ENCODE assay signal across 9 cellular contexts in genomic region chr2:97936199-97936598, GRCh38. TPM values are rescaled to one million over a fixed set of nuclear protein-coding genes. Genes with fewer than 3 reads are reported as not detected.
DNase-seq lines count a peak whose midpoint lies in the region; ATAC-seq, FAIRE-seq and TF ChIP-seq lines count a peak whose summit lies in the region.
"Had no signal": no experiment of that assay in that cellular context is flagged by ENCODE, and none has a peak within 500 bp of the region (broad histone marks: within the 10 kb centered on the region; RNA-seq: fewer than 3 reads in every experiment).

No MANE protein-coding gene starts in this region.

- TF ChIP-seq CTCF in VCaP (conservative IDR thresholded peaks at IDR 0.05): no peak
- no peak for TF ChIP-seq CTCF in pancreas (IDR thresholded peaks at IDR 0.05)

- H3K36me3 Mint-ChIP-seq in activated T-cell treated with anti-CD3 and anti-CD28 coated beads, Interleukin-2, amount 50 U/mL, for 4 hours (ENCODE audit: insufficient read depth): peaks cover 9% of the 10 kb centered on the region

- WGBS in pancreas, 2 donors: 27 to 33% methylated on average over 5 of the region's 5 CpGs

- no peaks in the 10 kb centered on the region for H3K9me3 ChIP-seq in pancreas

- peak; percentile 75 for DNase-seq in NCI-H1092 (lab: John Stamatoyannopoulos, UW)
- DNase-seq in pancreas: peak in 3 of 6 donors; percentile 32 to 41 (median 39)
- DNase-seq in caudate nucleus (lab: John Stamatoyannopoulos, UW): no peak
- DNase-seq in activated CD4-positive, CD25-positive, alpha-beta regulatory T cell treated with anti-CD3 and anti-CD28 coated beads, Interleukin-2, amount 50 U/mL, for 72 hours: no peak
- no peak for DNase-seq in activated T-cell treated with anti-CD3 and anti-CD28 coated beads, Interleukin-2, amount 50 U/mL, for 4 hours

- H3K27me3 Mint-ChIP-seq in activated T-cell treated with anti-CD3 and anti-CD28 coated beads, Interleukin-2, amount 50 U/mL, for 4 hours (ENCODE audit: low read depth): no peaks in the 10 kb centered on the region

- H3K27me3 ChIP-seq in pancreas: no peaks in the 10 kb centered on the region

- no peak overlapping the region for H3K4me3 ChIP-seq in pancreas

- FAIRE-seq in pancreas (lab: Jason Lieb, UNC): no peak

- H3K9me3 Mint-ChIP-seq in activated T-cell treated with anti-CD3 and anti-CD28 coated beads, Interleukin-2, amount 50 U/mL, for 4 hours: peaks cover 4% of the 10 kb centered on the region

- no peaks in the 10 kb centered on the region for H3K36me3 ChIP-seq in pancreas

- peak overlapping the region; percentile 81 for H3K27ac ChIP-seq in VCaP
- no peak overlapping the region for H3K27ac ChIP-seq in pancreas
- no peak overlapping the region for H3K27ac ChIP-seq in caudate nucleus (ENCODE audit: low read depth, low read length)
- H3K27ac ChIP-seq: epithelial cell of prostate had no signal

- peaks cover 78% of the 10 kb centered on the region for H3K4me1 Mint-ChIP-seq in activated T-cell treated with anti-CD3 and anti-CD28 coated beads, Interleukin-2, amount 50 U/mL, for 4 hours (ENCODE audit: low read depth)

- no peak overlapping the region for H3K4me3 Mint-ChIP-seq in activated T-cell treated with anti-CD3 and anti-CD28 coated beads, Interleukin-2, amount 50 U/mL, for 4 hours

- peaks cover 5 to 37% (median 34%) of the 10 kb centered on the region in 3 donors for H3K4me1 ChIP-seq in pancreas

- peak; percentile 63 for ATAC-seq in GM21529 (IDR thresholded peaks at IDR 0.05; ENCODE audit: unreplicated experiment)
- peak; percentile 80 to 94 (median 92) for ATAC-seq in pancreas
- ATAC-seq in HG03442 (IDR thresholded peaks at IDR 0.05; ENCODE audit: unreplicated experiment): no peak
- ATAC-seq in activated T-cell treated with anti-CD3 and anti-CD28 coated beads, Interleukin-2, amount 50 U/mL, for 4 hours: no peak

- intact Hi-C loops in pancreas (cut with DNase I): no loop called here

RNA-seq across cellular contexts. Expression of gene TMEM131, which starts 59.5 kb away (rescaled TPM):
- 10 to 100 TPM; 15.5 to 26.5 (median 21.4) TPM for total RNA-seq in pancreas
- polyA plus RNA-seq in pancreas: 10 to 100 TPM in 1 of 2 donors, 1 to 10 TPM in 1; 8.1 to 11.0 TPM
- total RNA-seq in activated T-cell treated with anti-CD3 and anti-CD28 coated beads, Interleukin-2, amount 50 U/mL, for 4 hours: 10 to 100 TPM; 23.9 to 31.6 (median 28.3) TPM

Comparison
In these comparisons a context has a peak if more than half of its experiments do, and no peak if none do; other contexts are left out.
1. ATAC-seq: peak in GM21529 (single experiment) and pancreas (4 of 4); none in HG03442 (single experiment) and activated T-cell treated with anti-CD3 and anti-CD28 coated beads, Interleukin-2, amount 50 U/mL, for 4 hours (0 of 2).